ENCODE assay signal across 8 cellular contexts in genomic region chr6:13924949-13925881, GRCh38. TPM values are rescaled to one million over a fixed set of nuclear protein-coding genes. Genes with fewer than 3 reads are reported as not detected.
A peak's percentile ranks its signal among the peaks of the same experiment; 100 is the strongest.
DNase-seq lines count a peak whose midpoint lies in the region; ATAC-seq and TF ChIP-seq lines count a peak whose summit lies in the region.

RNF182 (plus strand) TSS chr6:13924952; CDS start chr6:13977120, 52,168 bp downstream.

- no peaks in the 10 kb centered on the region for H3K36me3 Mint-ChIP-seq in CD8-positive, alpha-beta T cell
- H3K36me3 Mint-ChIP-seq in HFFc6 (ENCODE audit: low read depth) (no peaks in the 10 kb centered on the region), activated B cell treated with CpG ODN at 0.5 μM for 24 hours (ENCODE audit: low read depth) (no peaks in the 10 kb centered on the region), neural crest cell (ENCODE audit: low read depth) (no peaks in the 10 kb centered on the region)

- H3K9me3 Mint-ChIP-seq in CD8-positive, alpha-beta T cell: peaks cover 10% of the 10 kb centered on the region
- H3K9me3 Mint-ChIP-seq in HFFc6 (no peaks in the 10 kb centered on the region), activated B cell treated with CpG ODN at 0.5 μM for 24 hours (no peaks in the 10 kb centered on the region), neural crest cell (no peaks in the 10 kb centered on the region)

- peak in 2 of 7 experiments; percentile 41 to 62 for DNase-seq in CD8-positive, alpha-beta T cell
- DNase-seq in HFFc6 (no peak), activated B cell treated with CpG ODN at 0.5 μM for 24 hours (no peak), epithelial cell of esophagus (ENCODE audit: low read depth) (peak; percentile 32), neural crest cell (ENCODE audit: low read depth, low spot score) (no peak), NCI-H2081 treated with DMSO at 0.1 percent for 48 hours (lab: John Stamatoyannopoulos, UW) (no peak), sciatic nerve (ENCODE audit: low spot score) (no peak)
- DNase-seq in stimulated activated naive CD4-positive, alpha-beta T cell treated with Interleukin-2 at 50 U/mL for 16 hours (lab: John Stamatoyannopoulos, UW): no peak

- H3K36me3 ChIP-seq in CD8-positive, alpha-beta T cell (ENCODE audit: insufficient read depth, low read length): no peaks in the 10 kb centered on the region

- intact Hi-C loops in CD8-positive, alpha-beta T cell (cut with DNase I, micrococcal nuclease): no loop called here
- intact Hi-C loops in activated B cell treated with CpG ODN at 0.5 μM for 24 hours (cut with micrococcal nuclease) (no loop called here), sciatic nerve (cut with DNase I) (no loop called here)

- H3K4me1 ChIP-seq in CD8-positive, alpha-beta T cell (ENCODE audit: insufficient read depth, low read length): peaks cover 7% of the 10 kb centered on the region

- peaks cover 59% of the 10 kb centered on the region for H3K27me3 Mint-ChIP-seq in CD8-positive, alpha-beta T cell (ENCODE audit: low read depth)
- H3K27me3 Mint-ChIP-seq in HFFc6 (ENCODE audit: insufficient read depth) (peaks cover 1% of the 10 kb centered on the region; the same call in 1 of the 2 replicates), activated B cell treated with CpG ODN at 0.5 μM for 24 hours (peaks cover 55% of the 10 kb centered on the region), neural crest cell (ENCODE audit: low read depth) (peaks cover 68% of the 10 kb centered on the region)

- peak within 1 kb of the TSS; percentile 81 for H3K4me3 Mint-ChIP-seq in CD8-positive, alpha-beta T cell
- H3K4me3 Mint-ChIP-seq in HFFc6 (peak within 1 kb of the TSS; percentile 87), activated B cell treated with CpG ODN at 0.5 μM for 24 hours (peak within 1 kb of the TSS; percentile 80), neural crest cell (peak within 1 kb of the TSS; percentile 96)

- no peak for TF ChIP-seq CTCF in CD8-positive, alpha-beta T cell (IDR thresholded peaks at IDR 0.05)
- TF ChIP-seq CTCF in HFFc6 (IDR thresholded peaks at IDR 0.05): no peak
- no peak for TF ChIP-seq CTCF in activated B cell treated with CpG ODN at 0.5 μM for 24 hours (IDR thresholded peaks at IDR 0.05)
- no peak for TF ChIP-seq CTCF in epithelial cell of esophagus (IDR thresholded peaks at IDR 0.05; ENCODE audit: insufficient read depth, low read depth, low read length, missing control alignments)
- TF ChIP-seq CTCF in neural crest cell (conservative IDR thresholded peaks at IDR 0.05): no peak

- H3K27ac Mint-ChIP-seq in CD8-positive, alpha-beta T cell: no peak within 1 kb of the TSS
- H3K27ac Mint-ChIP-seq in HFFc6 (peak within 1 kb of the TSS; percentile 78; the same call in 1 of the 2 replicates), activated B cell treated with CpG ODN at 0.5 μM for 24 hours (peak within 1 kb of the TSS; percentile 5), neural crest cell (ENCODE audit: unreplicated experiment) (peak within 1 kb of the TSS; percentile 64)

- peak; percentile 69 for ATAC-seq in CD8-positive, alpha-beta T cell
- ATAC-seq in activated B cell treated with CpG ODN at 0.5 μM for 24 hours (ENCODE audit: low read depth): no peak
- ATAC-seq in sciatic nerve: no peak

- no peak within 1 kb of the TSS for H3K27ac ChIP-seq in CD8-positive, alpha-beta T cell (ENCODE audit: low read depth, low read length)

- peaks cover 15% of the 10 kb centered on the region for H3K4me1 Mint-ChIP-seq in CD8-positive, alpha-beta T cell (ENCODE audit: low read depth)
- H3K4me1 Mint-ChIP-seq in HFFc6 (ENCODE audit: low read depth) (peaks cover 22% of the 10 kb centered on the region), activated B cell treated with CpG ODN at 0.5 μM for 24 hours (peaks cover 16% of the 10 kb centered on the region), neural crest cell (peaks cover 16% of the 10 kb centered on the region)

- peak within 1 kb of the TSS; percentile 37 for H3K4me3 ChIP-seq in CD8-positive, alpha-beta T cell (ENCODE audit: low read depth, low read length)
- H3K4me3 ChIP-seq in epithelial cell of esophagus (ENCODE audit: low read length): peak within 1 kb of the TSS; percentile 21

- CTCF ChIA-PET in CD8-positive, alpha-beta T cell (lab: Charles Lee): interaction anchor here (0.9 kb wide), 1 partner anchor 399 kb away, joined by 3 read pairs; no protein-coding TSS in a partner anchor
- CTCF ChIA-PET in activated B cell treated with CpG ODN at 0.5 μM for 24 hours (lab: Charles Lee): interaction anchor here (1.0 kb wide), 1 partner anchor 218 kb away, joined by 3 read pairs; no protein-coding TSS in a partner anchor

- H3K9me3 ChIP-seq in CD8-positive, alpha-beta T cell (ENCODE audit: low read length): no peaks in the 10 kb centered on the region

- POLR2A ChIA-PET in CD8-positive, alpha-beta T cell (lab: Charles Lee): interaction anchor here (1.5 kb wide), 1 partner anchor 150 kb away, joined by 3 read pairs; no protein-coding TSS in a partner anchor
- POLR2A ChIA-PET in activated B cell treated with CpG ODN at 0.5 μM for 24 hours (lab: Charles Lee): interaction anchor here (0.5 to 1.5 kb wide), 6 partner anchors 141 to 1309 kb away, joined by 3 to 5 read pairs (median 4); partner anchors contain the start of gene CD83

- peaks cover 31% of the 10 kb centered on the region for H3K27me3 ChIP-seq in CD8-positive, alpha-beta T cell (ENCODE audit: insufficient read depth, low read length)

RNA-seq across cellular contexts. Expression of gene RNF182, which starts in this region (rescaled TPM):
- not detected for total RNA-seq in CD8-positive, alpha-beta T cell
- 1 to 10 TPM in 2 of 6 experiments, under 1 TPM in 4; 0.48 to 6.1 (median 0.84) TPM for total RNA-seq in HFFc6 (2021; fragmentation: NEBNext Ultra II Directional; extraction: Animal tissue kit (Norgen Biotek cat#: 25700))
- total RNA-seq in activated B cell treated with CpG ODN at 0.5 μM for 24 hours (0.15 TPM in 1 of 2 replicates, not detected in the other), neural crest cell (2.3 and 3.0 TPM in 2 replicates), sciatic nerve (0.49 TPM)

Comparison
In these comparisons a context has a peak if more than half of its experiments do, and no peak if none do; other contexts are left out.
1. Peak in ATAC-seq and H3K4me3 ChIP-seq in CD8-positive, alpha-beta T cell; RNA of the gene not detected or under 1 TPM.